ENCODE assay signal across 9 cellular contexts in the genomic region with DNA sequence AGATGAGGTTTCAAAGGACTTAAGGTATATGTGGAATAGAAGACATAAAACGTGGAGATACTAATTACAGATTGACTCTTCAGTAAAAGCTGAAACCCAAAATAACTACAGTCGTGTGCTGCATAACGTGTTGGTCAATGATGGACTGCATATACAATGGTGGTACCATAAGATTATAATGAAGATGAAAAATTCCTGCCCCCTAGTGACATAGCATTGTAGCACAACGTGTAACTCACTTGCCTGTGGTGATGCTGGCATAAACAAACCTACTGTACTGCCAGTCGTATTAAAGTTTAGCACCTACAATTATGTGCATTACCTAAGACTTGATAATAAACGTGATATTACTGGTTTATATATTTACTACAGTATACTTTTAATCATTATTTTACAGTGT.
DNase-seq lines count a peak whose midpoint lies in the region; ATAC-seq and TF ChIP-seq lines count a peak whose summit lies in the region.
"Had no signal": no experiment of that assay in that cellular context is flagged by ENCODE, and none has a peak within 500 bp of the region (broad histone marks: within the 10 kb centered on the region; RNA-seq: fewer than 3 reads in every experiment).

No MANE protein-coding gene starts in this region.

- no peaks in the 10 kb centered on the region for H3K9me3 ChIP-seq in HAP-1

- no peak overlapping the region for H3K4me3 Mint-ChIP-seq in glutamatergic neuron (ENCODE audit: unreplicated experiment)

- ATAC-seq in GM21381 (IDR thresholded peaks at IDR 0.05; ENCODE audit: unreplicated experiment) (no peak), GM18873 (IDR thresholded peaks at IDR 0.05; ENCODE audit: low FRiP score, unreplicated experiment) (no peak)

- H3K36me3 ChIP-seq in HAP-1 (replicated peaks): no peaks in the 10 kb centered on the region

- H3K4me3 ChIP-seq in HAP-1: no peak overlapping the region
- H3K4me3 ChIP-seq: lung had no signal

- no peaks in the 10 kb centered on the region for H3K4me1 Mint-ChIP-seq in glutamatergic neuron (ENCODE audit: low read depth, unreplicated experiment)

- H3K27me3 ChIP-seq in HAP-1 (ENCODE audit: low read depth): peaks cover 20% of the 10 kb centered on the region

- H3K4me1 ChIP-seq in HAP-1: no peaks in the 10 kb centered on the region

- no peak overlapping the region for H3K27ac Mint-ChIP-seq in glutamatergic neuron (ENCODE audit: unreplicated experiment)

- peak; percentile 38 for TF ChIP-seq CTCF in glutamatergic neuron (IDR thresholded peaks at IDR 0.05; ENCODE audit: partially characterized antibody, unreplicated experiment)

- no peaks in the 10 kb centered on the region for H3K36me3 Mint-ChIP-seq in glutamatergic neuron (ENCODE audit: unreplicated experiment)

- H3K9me3 Mint-ChIP-seq in glutamatergic neuron (ENCODE audit: unreplicated experiment): no peaks in the 10 kb centered on the region

- no peaks in the 10 kb centered on the region for H3K27me3 Mint-ChIP-seq in glutamatergic neuron (ENCODE audit: unreplicated experiment)

- DNase-seq in EH (ENCODE audit: low read depth): peak; percentile 8
- DNase-seq in HAP-1 (ENCODE audit: low spot score in 2 of 2): peak; percentile 10 to 14
- peak; percentile 15 for DNase-seq in NCI-H748 (lab: John Stamatoyannopoulos, UW; ENCODE audit: unreplicated experiment)
- no peak for DNase-seq in glutamatergic neuron
- no peak for DNase-seq in GOT3 (lab: John Stamatoyannopoulos, UW)
- DNase-seq in NCI-H345 (lab: John Stamatoyannopoulos, UW): no peak

- in situ Hi-C loops in HAP-1 (cut with MboI; ENCODE audit: low sequenced_read_pairs): no loop called here

Comparison
In these comparisons a context has a peak if more than half of its experiments do, and no peak if none do; other contexts are left out.
1. DNase-seq: peak in EH (single experiment), HAP-1 (2 of 2) and NCI-H748 (single experiment); none in glutamatergic neuron (single experiment), GOT3 (single experiment) and NCI-H345 (single experiment).